Comparison of ENCODE assay signal across 15 cellular contexts in genomic region chr13:29562762-29563161, GRCh38.
"Had no signal": no experiment of that assay in that cellular context is flagged by ENCODE, and none has a peak within 500 bp of the region (broad histone marks: within the 10 kb centered on the region; RNA-seq: fewer than 3 reads in every experiment).

No MANE protein-coding gene starts in this region.

- H3K27me3 ChIP-seq: cardiac muscle cell, gastroesophageal sphincter, ovary, testis had no signal

- H3K9me3 Mint-ChIP-seq: activated B cell treated with CpG ODN at 0.5 μM for 24 hours; activated CD4-positive, alpha-beta T cell treated with anti-CD3 and anti-CD28 coated beads, Interleukin-2, amount 10 ng/mL, durations not matched to agents 24 days and 14 days; activated naive CD8-positive, alpha-beta T cell treated with anti-CD3 and anti-CD28 coated beads, Interleukin-2, amount 10 ng/mL, durations not matched to agents 7 days and 5 days; nephron progenitor cell; stimulated activated naive CD8-positive, alpha-beta T cell treated with anti-CD3 and anti-CD28 coated beads, Interleukin-15, Interleukin-2, amounts not matched to agents 100 ng/mL and 50 ng/mL, for 24 hours had no signal

- H3K27ac ChIP-seq: cardiac muscle cell, gastroesophageal sphincter, ovary, testis had no signal

- H3K4me3 Mint-ChIP-seq: activated B cell treated with CpG ODN at 0.5 μM for 24 hours; activated CD4-positive, alpha-beta T cell treated with anti-CD3 and anti-CD28 coated beads, Interleukin-2, amount 10 ng/mL, durations not matched to agents 24 days and 14 days; activated naive CD8-positive, alpha-beta T cell treated with anti-CD3 and anti-CD28 coated beads, Interleukin-2, amount 10 ng/mL, durations not matched to agents 7 days and 5 days; nephron progenitor cell; stimulated activated naive CD8-positive, alpha-beta T cell treated with anti-CD3 and anti-CD28 coated beads, Interleukin-15, Interleukin-2, amounts not matched to agents 100 ng/mL and 50 ng/mL, for 24 hours; T-helper 17 cell had no signal

- H3K27ac Mint-ChIP-seq: activated B cell treated with CpG ODN at 0.5 μM for 24 hours; activated CD4-positive, alpha-beta T cell treated with anti-CD3 and anti-CD28 coated beads, Interleukin-2, amount 10 ng/mL, durations not matched to agents 24 days and 14 days; activated naive CD8-positive, alpha-beta T cell treated with anti-CD3 and anti-CD28 coated beads, Interleukin-2, amount 10 ng/mL, durations not matched to agents 7 days and 5 days; nephron progenitor cell; stimulated activated naive CD8-positive, alpha-beta T cell treated with anti-CD3 and anti-CD28 coated beads, Interleukin-15, Interleukin-2, amounts not matched to agents 100 ng/mL and 50 ng/mL, for 24 hours; T-helper 17 cell had no signal

- H3K4me3 ChIP-seq: cardiac muscle cell, gastroesophageal sphincter, ovary, testis had no signal

- H3K4me1 ChIP-seq: testis had no signal

- ATAC-seq: gastroesophageal sphincter, left ventricle myocardium superior, T-helper 17 cell had no signal

- H3K36me3 ChIP-seq: cardiac muscle cell, gastroesophageal sphincter, ovary had no signal

- DNase-seq: activated B cell treated with CpG ODN at 0.5 μM for 24 hours; activated CD4-positive, alpha-beta T cell treated with anti-CD3 and anti-CD28 coated beads, Interleukin-2, amount 10 ng/mL, durations not matched to agents 24 days and 14 days; activated effector memory CD4-positive, alpha-beta T cell treated with Interleukin-2 at 50 U/mL for 16 hours; activated naive CD8-positive, alpha-beta T cell treated with anti-CD3 and anti-CD28 coated beads, Interleukin-2, amount 10 ng/mL, durations not matched to agents 7 days and 5 days; aorta; left ventricle myocardium superior; nephron progenitor cell; ovary; stimulated activated CD4-positive, alpha-beta T cell treated with anti-CD3 and anti-CD28 coated beads, Interleukin-4, amount 100 ng/mL, for 1 hour; stimulated activated CD8-positive, alpha-beta memory T cell treated with anti-CD3 and anti-CD28 coated beads, Interleukin-4, amount 100 ng/mL, for 48 hours; T-helper 17 cell; testis had no signal

- H3K9me3 ChIP-seq: gastroesophageal sphincter, ovary, testis had no signal

- H3K27me3 Mint-ChIP-seq: activated B cell treated with CpG ODN at 0.5 μM for 24 hours; activated CD4-positive, alpha-beta T cell treated with anti-CD3 and anti-CD28 coated beads, Interleukin-2, amount 10 ng/mL, durations not matched to agents 24 days and 14 days; activated naive CD8-positive, alpha-beta T cell treated with anti-CD3 and anti-CD28 coated beads, Interleukin-2, amount 10 ng/mL, durations not matched to agents 7 days and 5 days; stimulated activated naive CD8-positive, alpha-beta T cell treated with anti-CD3 and anti-CD28 coated beads, Interleukin-15, Interleukin-2, amounts not matched to agents 100 ng/mL and 50 ng/mL, for 24 hours; T-helper 17 cell had no signal
